19 cellular contexts compared by ENCODE assay signal in the genomic region with DNA sequence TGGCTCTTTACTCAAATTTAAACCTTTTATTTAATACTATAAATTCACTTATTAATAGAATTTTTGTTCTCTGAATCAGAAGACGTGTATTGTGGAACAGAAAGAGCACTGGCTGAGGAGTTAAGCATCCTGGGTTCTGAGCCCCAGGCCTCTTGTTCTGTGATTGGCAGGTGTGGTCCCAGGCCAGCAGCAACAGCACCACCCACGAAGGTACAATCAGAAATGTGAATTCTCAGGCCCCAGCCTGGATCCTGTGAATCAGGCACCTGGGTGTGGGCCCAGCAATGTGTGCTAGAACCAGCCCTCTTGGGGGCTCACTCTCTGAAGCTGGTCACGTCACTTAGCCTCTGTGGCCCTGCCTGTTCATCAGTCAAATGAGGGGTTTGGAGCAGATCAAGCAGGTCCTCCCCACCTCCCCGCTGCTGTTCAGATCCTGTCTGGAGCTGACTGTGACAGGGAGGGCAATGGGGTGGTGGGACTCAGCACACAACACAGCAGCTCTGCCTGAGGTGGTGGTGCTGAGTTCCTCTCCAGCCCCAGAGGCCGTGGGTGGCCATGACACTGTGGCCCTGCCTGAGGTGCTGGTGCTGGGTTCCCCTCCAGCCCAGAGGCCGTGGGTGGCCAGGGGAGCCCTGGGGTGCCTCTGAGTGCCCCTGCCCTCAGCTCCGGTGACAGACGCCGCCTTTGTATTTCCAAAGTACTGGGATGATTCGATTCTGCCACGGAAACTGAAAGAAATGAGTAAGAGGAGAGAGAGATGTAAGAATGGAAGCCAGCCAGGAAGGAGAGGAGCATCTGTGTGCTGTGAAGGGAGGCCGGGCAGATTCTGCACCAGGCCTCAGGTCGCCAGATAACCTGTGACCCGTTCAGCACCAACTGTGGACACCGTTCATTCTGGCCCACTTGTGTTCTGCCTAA. TPM values are rescaled to one million over a fixed set of nuclear protein-coding genes. Genes with fewer than 3 reads are reported as not detected.
DNase-seq lines count a peak whose midpoint lies in the region; ATAC-seq lines count a peak whose summit lies in the region.
"Had no signal": no experiment of that assay in that cellular context is flagged by ENCODE, and none has a peak within 500 bp of the region (broad histone marks: within the 10 kb centered on the region; RNA-seq: fewer than 3 reads in every experiment).

No MANE protein-coding gene starts in this region.

- H3K9me3 Mint-ChIP-seq in activated T-helper 1 cell treated with anti-CD3 and anti-CD28 coated beads, Interleukin-12 subunit alpha, Interleukin-12 subunit beta, Interleukin-2, Interleukin-4 antibody, amounts not matched to agents 30 ng/mL and 10 ng/mL and 1 ng/mL, durations not matched to agents 14 hours and 24 hours and 36 hours, result peaks cover 10% of the 10 kb centered on the region
- peaks cover under 1% of the 10 kb centered on the region for H3K9me3 Mint-ChIP-seq in stimulated activated naive CD8-positive, alpha-beta T cell treated with anti-CD3 and anti-CD28 coated beads, Interleukin-15, Interleukin-2, amounts not matched to agents 100 ng/mL and 50 ng/mL, for 24 hours

- H3K4me1 Mint-ChIP-seq in activated T-helper 1 cell treated with anti-CD3 and anti-CD28 coated beads, Interleukin-12 subunit alpha, Interleukin-12 subunit beta, Interleukin-2, Interleukin-4 antibody, amounts not matched to agents 30 ng/mL and 10 ng/mL and 1 ng/mL, durations not matched to agents 14 hours and 24 hours and 36 hours (ENCODE audit: low read depth), result no peaks in the 10 kb centered on the region
- peaks cover 4% of the 10 kb centered on the region for H3K4me1 Mint-ChIP-seq in stimulated activated naive CD8-positive, alpha-beta T cell treated with anti-CD3 and anti-CD28 coated beads, Interleukin-15, Interleukin-2, amounts not matched to agents 100 ng/mL and 50 ng/mL, for 24 hours (ENCODE audit: low read depth)
- H3K4me1 Mint-ChIP-seq: IgD-negative memory B cell had no signal

- ATAC-seq in HG02938 (IDR thresholded peaks at IDR 0.05; ENCODE audit: unreplicated experiment), result no peak
- ATAC-seq: gastroesophageal sphincter, HCT116, Panc1 had no signal

- no peaks in the 10 kb centered on the region for H3K27me3 Mint-ChIP-seq in activated T-helper 1 cell treated with anti-CD3 and anti-CD28 coated beads, Interleukin-12 subunit alpha, Interleukin-12 subunit beta, Interleukin-2, Interleukin-4 antibody, amounts not matched to agents 30 ng/mL and 10 ng/mL and 1 ng/mL, durations not matched to agents 14 hours and 24 hours and 36 hours (ENCODE audit: insufficient read depth)
- no peaks in the 10 kb centered on the region for H3K27me3 Mint-ChIP-seq in stimulated activated naive CD8-positive, alpha-beta T cell treated with anti-CD3 and anti-CD28 coated beads, Interleukin-15, Interleukin-2, amounts not matched to agents 100 ng/mL and 50 ng/mL, for 24 hours

- no peak overlapping the region for H3K4me3 Mint-ChIP-seq in activated T-helper 1 cell treated with anti-CD3 and anti-CD28 coated beads, Interleukin-12 subunit alpha, Interleukin-12 subunit beta, Interleukin-2, Interleukin-4 antibody, amounts not matched to agents 30 ng/mL and 10 ng/mL and 1 ng/mL, durations not matched to agents 14 hours and 24 hours and 36 hours
- H3K4me3 Mint-ChIP-seq in stimulated activated naive CD8-positive, alpha-beta T cell treated with anti-CD3 and anti-CD28 coated beads, Interleukin-15, Interleukin-2, amounts not matched to agents 100 ng/mL and 50 ng/mL, for 24 hours, result peak overlapping the region; percentile 24
- H3K4me3 Mint-ChIP-seq: IgD-negative memory B cell, nephron progenitor cell had no signal

- H3K27ac Mint-ChIP-seq in activated T-helper 1 cell treated with anti-CD3 and anti-CD28 coated beads, Interleukin-12 subunit alpha, Interleukin-12 subunit beta, Interleukin-2, Interleukin-4 antibody, amounts not matched to agents 30 ng/mL and 10 ng/mL and 1 ng/mL, durations not matched to agents 14 hours and 24 hours and 36 hours, result peak overlapping the region; percentile 4
- peak overlapping the region; percentile 54 for H3K27ac Mint-ChIP-seq in stimulated activated naive CD8-positive, alpha-beta T cell treated with anti-CD3 and anti-CD28 coated beads, Interleukin-15, Interleukin-2, amounts not matched to agents 100 ng/mL and 50 ng/mL, for 24 hours
- H3K27ac Mint-ChIP-seq: IgD-negative memory B cell, nephron progenitor cell had no signal

- no peaks in the 10 kb centered on the region for H3K36me3 Mint-ChIP-seq in activated T-helper 1 cell treated with anti-CD3 and anti-CD28 coated beads, Interleukin-12 subunit alpha, Interleukin-12 subunit beta, Interleukin-2, Interleukin-4 antibody, amounts not matched to agents 30 ng/mL and 10 ng/mL and 1 ng/mL, durations not matched to agents 14 hours and 24 hours and 36 hours (ENCODE audit: low read depth)
- no peaks in the 10 kb centered on the region for H3K36me3 Mint-ChIP-seq in stimulated activated naive CD8-positive, alpha-beta T cell treated with anti-CD3 and anti-CD28 coated beads, Interleukin-15, Interleukin-2, amounts not matched to agents 100 ng/mL and 50 ng/mL, for 24 hours (ENCODE audit: low read depth)

- intact Hi-C loops in activated T-helper 1 cell treated with anti-CD3 and anti-CD28 coated beads, Interleukin-12 subunit alpha, Interleukin-12 subunit beta, Interleukin-2, Interleukin-4 antibody, amounts not matched to agents 30 ng/mL and 10 ng/mL and 1 ng/mL, durations not matched to agents 14 hours and 24 hours and 36 hours (cut with micrococcal nuclease), result no loop called here

- peak; percentile 37 to 52 for DNase-seq in activated T-cell treated with anti-CD3 and anti-CD28 coated beads, Interleukin-2, amount 50 U/mL, for 48 hours
- DNase-seq in activated T-cell treated with anti-CD3 and anti-CD28 coated beads for 4 hours (no peak), mesenteric fat pad (ENCODE audit: low spot score) (peak; percentile 77), NCI-H226 (no peak), DMS114 treated with DMSO at 0.1 percent for 48 hours (lab: John Stamatoyannopoulos, UW; ENCODE audit: unreplicated experiment) (no peak)
- DNase-seq in activated T-helper 1 cell treated with anti-CD3 and anti-CD28 coated beads, Interleukin-12 subunit alpha, Interleukin-12 subunit beta, Interleukin-2, Interleukin-4 antibody, amounts not matched to agents 30 ng/mL and 10 ng/mL and 1 ng/mL, durations not matched to agents 14 hours and 24 hours and 36 hours (ENCODE audit: low spot score), result no peak
- DNase-seq: amygdala, mammary epithelial cell, NCI-H2029 treated with DMSO at 0.1 percent for 48 hours, NCI-H69, nephron progenitor cell, retina had no signal

RNA-seq across cellular contexts. Expression of gene FRMD1, which starts 41.6 kb away (rescaled TPM):
- total RNA-seq in activated T-helper 1 cell treated with anti-CD3 and anti-CD28 coated beads, Interleukin-12 subunit alpha, Interleukin-12 subunit beta, Interleukin-2, Interleukin-4 antibody, amounts not matched to agents 30 ng/mL and 10 ng/mL and 1 ng/mL, durations not matched to agents 14 hours and 24 hours and 36 hours, result not detected in 2 replicates
- 7.6 TPM for total RNA-seq in mesenteric fat pad
- total RNA-seq: cerebellum, mammary epithelial cell had no signal

Comparison
In these comparisons a context has a peak if more than half of its experiments do, and no peak if none do; other contexts are left out.
1. DNase-seq: peak in activated T-cell treated with anti-CD3 and anti-CD28 coated beads, Interleukin-2, amount 50 U/mL, for 48 hours (2 of 2) and mesenteric fat pad (single experiment); none in activated T-cell treated with anti-CD3 and anti-CD28 coated beads for 4 hours (single experiment), activated T-helper 1 cell treated with anti-CD3 and anti-CD28 coated beads, Interleukin-12 subunit alpha, Interleukin-12 subunit beta, Interleukin-2, Interleukin-4 antibody, amounts not matched to agents 30 ng/mL and 10 ng/mL and 1 ng/mL, durations not matched to agents 14 hours and 24 hours and 36 hours (single experiment), NCI-H226 (single experiment) and DMS114 treated with DMSO at 0.1 percent for 48 hours (single experiment).